Comparison of ENCODE assay signal across 8 cellular contexts in genomic region chr19:38736036-38736412, GRCh38. TPM values are rescaled to one million over a fixed set of nuclear protein-coding genes. Genes with fewer than 3 reads are reported as not detected.
A peak's percentile ranks its signal among the peaks of the same experiment; 100 is the strongest.
DNase-seq lines count a peak whose midpoint lies in the region; ATAC-seq and TF ChIP-seq lines count a peak whose summit lies in the region.

No MANE protein-coding gene starts in this region.

- ATAC-seq in Right ventricle myocardium inferior (no peak), WTC11 (peak; percentile 10)

- CTCF ChIA-PET in WTC11 (lab: Charles Lee) = interaction anchor here (1.3 to 3.6 kb wide), 3 partner anchors 57 to 194 kb away, joined by 3 to 26 read pairs (median 4); partner anchors contain the start of genes MRPS12 and SARS2

- no peak overlapping the region for H3K27ac ChIP-seq in duodenal mucosa (ENCODE audit: low read depth, low read length)
- H3K27ac ChIP-seq in suprapubic skin = peak overlapping the region; percentile 43

- POLR2A ChIA-PET in WTC11 (lab: Charles Lee) = interaction anchor here (1.3 kb wide), 1 partner anchor 113 kb away, joined by 3 read pairs; no protein-coding TSS in a partner anchor

- H3K4me3 Mint-ChIP-seq in WTC11 (peak overlapping the region; percentile 36; the same call in 1 of the 2 replicates), mesothelial cell of epicardium (peak overlapping the region; percentile 60)

- peaks cover 19% of the 10 kb centered on the region for H3K27me3 Mint-ChIP-seq in WTC11 (ENCODE audit: low read depth)
- peaks cover 11% of the 10 kb centered on the region for H3K27me3 Mint-ChIP-seq in mesothelial cell of epicardium (ENCODE audit: low read depth)

- H3K4me1 ChIP-seq in duodenal mucosa (ENCODE audit: control insufficient read depth in 1 of 2, insufficient read depth in 2 of 2, low read length in 2 of 2) (peaks cover 34 to 40% of the 10 kb centered on the region in 2 donors), suprapubic skin (peaks cover 47% of the 10 kb centered on the region)

- H3K36me3 Mint-ChIP-seq in WTC11 = peaks cover 2% of the 10 kb centered on the region; the same call in 1 of the 2 replicates
- peaks cover 11% of the 10 kb centered on the region for H3K36me3 Mint-ChIP-seq in mesothelial cell of epicardium

- H3K4me3 ChIP-seq in duodenal mucosa (ENCODE audit: low read depth in 1 of 2, low read length in 2 of 2) = peak overlapping the region in 1 of 2 donors; percentile 58
- peak overlapping the region; percentile 45 for H3K4me3 ChIP-seq in suprapubic skin

- DNase-seq in Right ventricle myocardium inferior (ENCODE audit: missing footprints) (peak; percentile 75), cardiac septum (ENCODE audit: low spot score) (no peak), WTC11 (ENCODE audit: low spot score) (peak; percentile 60), mesothelial cell of epicardium (ENCODE audit: low spot score in 2 of 2, unreplicated experiment in 2 of 2) (peak in 1 of 2 experiments; percentile 53), suprapubic skin (ENCODE audit: low spot score in 2 of 2) (no peak), hippocampal formation (lab: John Stamatoyannopoulos, UW) (no peak), SIG-M5 (lab: John Stamatoyannopoulos, UW) (no peak)

- H3K4me1 Mint-ChIP-seq in WTC11 = peaks cover 10% of the 10 kb centered on the region
- peaks cover 4% of the 10 kb centered on the region for H3K4me1 Mint-ChIP-seq in mesothelial cell of epicardium

- peak overlapping the region; percentile 18 to 25 for H3K9ac ChIP-seq in duodenal mucosa (ENCODE audit: low read depth in 1 of 2, low read length in 2 of 2)

- H3K27ac Mint-ChIP-seq in WTC11 (no peak overlapping the region), mesothelial cell of epicardium (no peak overlapping the region)

- TF ChIP-seq CTCF in WTC11 (IDR thresholded peaks at IDR 0.05) = no peak
- no peak for TF ChIP-seq CTCF in mesothelial cell of epicardium (IDR thresholded peaks at IDR 0.05; ENCODE audit: unreplicated experiment)
- TF ChIP-seq CTCF in suprapubic skin (IDR thresholded peaks at IDR 0.05) = no peak

- 0% methylated on average over 3 of the region's 42 CpGs for WGBS in suprapubic skin

- H3K36me3 ChIP-seq in duodenal mucosa (ENCODE audit: control insufficient read depth in 1 of 2, insufficient read depth in 2 of 2, low read length in 2 of 2) = peaks cover 6% of the 10 kb centered on the region in 2 donors
- H3K36me3 ChIP-seq in suprapubic skin = peaks cover under 1% of the 10 kb centered on the region

- no peak for TF ChIP-seq EP300 in suprapubic skin (IDR thresholded peaks at IDR 0.05)

- intact Hi-C loops in Right ventricle myocardium inferior (cut with DNase I) = no loop called here
- intact Hi-C loops in cardiac septum (cut with DNase I) = no loop called here

- TF ChIP-seq POLR2A in suprapubic skin (IDR thresholded peaks at IDR 0.05) = no peak

- H3K27me3 ChIP-seq in duodenal mucosa (ENCODE audit: control insufficient read depth in 1 of 2, insufficient read depth in 2 of 2, low read length in 2 of 2) (no peaks in the 10 kb centered on the region), suprapubic skin (no peaks in the 10 kb centered on the region)

- H3K9me3 Mint-ChIP-seq in WTC11 = peaks cover 3% of the 10 kb centered on the region
- H3K9me3 Mint-ChIP-seq in mesothelial cell of epicardium = no peaks in the 10 kb centered on the region

- H3K9me3 ChIP-seq in duodenal mucosa (ENCODE audit: control insufficient read depth in 1 of 2, low read length in 2 of 2) (no peaks in the 10 kb centered on the region), suprapubic skin (no peaks in the 10 kb centered on the region)

TF ChIP-seq in WTC11, 78 proteins besides CTCF, POLR2A, EP300 and RAD21 (continues in another document):
- TF ChIP-seq PRDM15 (CRISPR knock-in tag; IDR thresholded peaks at IDR 0.05) (no peak), MAX (CRISPR knock-in tag; IDR thresholded peaks at IDR 0.05) (no peak), TEAD4 (CRISPR knock-in tag; IDR thresholded peaks at IDR 0.05) (no peak), ZNF396 (CRISPR knock-in tag; IDR thresholded peaks at IDR 0.05; ENCODE audit: borderline replicate concordance) (no peak), ZNF232 (CRISPR knock-in tag; IDR thresholded peaks at IDR 0.05) (no peak), ZNF423 (CRISPR knock-in tag; IDR thresholded peaks at IDR 0.05) (no peak), ZNF281 (CRISPR knock-in tag; IDR thresholded peaks at IDR 0.05) (no peak), USF2 (CRISPR knock-in tag; IDR thresholded peaks at IDR 0.05) (no peak), SMAD3 (CRISPR knock-in tag; IDR thresholded peaks at IDR 0.05; ENCODE audit: borderline replicate concordance) (no peak)

RNA-seq across cellular contexts. Expression of gene CAPN12, which starts 8.2 kb away (rescaled TPM):
- total RNA-seq in Right ventricle myocardium inferior (not detected), cardiac septum (1.7 TPM), WTC11 (2021) (9.6 to 9.9 TPM (median 9.8 TPM) in 3 replicates), mesothelial cell of epicardium (6.1 to 6.8 TPM (median 6.7 TPM) in 3 replicates), suprapubic skin (10 to 100 TPM in 3 of 4 donors, 1 to 10 TPM in 1; 8.0 to 31.3 (median 15.7) TPM)

RNA-seq across cellular contexts. Expression of gene LGALS7, which starts 37.3 kb away (rescaled TPM):
- total RNA-seq in Right ventricle myocardium inferior (not detected), cardiac septum (not detected), WTC11 (2021) (2.3 TPM in 1 of 3 replicates, not detected in the others), mesothelial cell of epicardium (not detected in 3 replicates), suprapubic skin (1,000 to 10,000 TPM in 1 of 4 donors, 100 to 1,000 TPM in 2, 10 to 100 TPM in 1; 51.3 to 1,491 (median 446) TPM)

RNA-seq across cellular contexts. Expression of gene LGALS7B, which starts 53.0 kb away (rescaled TPM):
- total RNA-seq in Right ventricle myocardium inferior = not detected
- total RNA-seq in cardiac septum = not detected
- total RNA-seq in WTC11 (2021) = 1.2 to 3.7 TPM (median 2.7 TPM) in 3 replicates
- total RNA-seq in mesothelial cell of epicardium = 1.2 TPM in 1 of 3 replicates, not detected in the others
- total RNA-seq in suprapubic skin = 1,000 to 10,000 TPM; 1,712 to 6,564 (median 4,773) TPM

Comparison
In these comparisons a context has a peak if more than half of its experiments do, and no peak if none do; other contexts are left out.
1. DNase-seq: peak in Right ventricle myocardium inferior (single experiment) and WTC11 (single experiment); none in cardiac septum (single experiment), suprapubic skin (0 of 2), hippocampal formation (0 of 2) and SIG-M5 (single experiment).
2. RNA of gene LGALS7, which starts 37.3 kb away (total RNA-seq): 51.3 to 1,491 TPM in suprapubic skin; 2.3 TPM in WTC11, not detected in Right ventricle myocardium inferior (single experiment), not detected in cardiac septum (single experiment) and not detected in mesothelial cell of epicardium; every median in the first group is over 10 times any median in the second.
3. RNA of gene LGALS7B, which starts 53.0 kb away (total RNA-seq): 1,712 to 6,564 TPM in suprapubic skin; 1.2 to 3.7 TPM in WTC11, 1.2 TPM in mesothelial cell of epicardium, not detected in Right ventricle myocardium inferior (single experiment) and not detected in cardiac septum (single experiment); every median in the first group is over 100 times any median in the second.